20 cellular contexts compared by ENCODE assay signal in the genomic region with DNA sequence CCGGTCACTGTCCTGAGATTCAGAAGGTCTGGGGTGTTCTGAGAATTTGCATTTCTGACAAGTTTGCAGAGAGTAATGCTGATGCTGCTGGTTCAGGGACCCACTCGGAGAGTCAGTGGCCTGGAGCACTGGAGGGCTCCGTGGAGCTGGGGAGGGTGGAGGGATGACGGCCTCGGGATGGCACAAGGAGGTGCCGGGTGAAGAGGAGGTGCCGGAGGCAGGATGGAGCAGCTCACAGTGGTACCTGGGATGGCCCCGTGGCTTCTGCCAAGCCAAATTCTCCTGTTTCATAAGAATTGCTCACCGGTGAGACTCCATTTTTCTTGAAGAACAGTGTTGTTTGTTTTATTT.
A peak's percentile ranks its signal among the peaks of the same experiment; 100 is the strongest.
DNase-seq lines count a peak whose midpoint lies in the region; ATAC-seq lines count a peak whose summit lies in the region.
"Had no signal": no experiment of that assay in that cellular context is flagged by ENCODE, and none has a peak within 500 bp of the region (broad histone marks: within the 10 kb centered on the region; RNA-seq: fewer than 3 reads in every experiment).

No MANE protein-coding gene starts in this region.

- peaks cover 48% of the 10 kb centered on the region for H3K4me1 Mint-ChIP-seq in central memory CD8-positive, alpha-beta T cell
- H3K4me1 Mint-ChIP-seq in immature natural killer cell = peaks cover 28 to 69% of the 10 kb centered on the region in 2 donors

- DNase-seq in G401 (ENCODE audit: low spot score) (peak; percentile 52), immature natural killer cell (no peak), sciatic nerve (ENCODE audit: low spot score) (peak; percentile 42), GOT3 (lab: John Stamatoyannopoulos, UW) (no peak), SW480 (ENCODE audit: low spot score) (no peak)
- no peak for DNase-seq in central memory CD8-positive, alpha-beta T cell (ENCODE audit: low spot score in 2 of 2)
- DNase-seq: activated CD4-positive, alpha-beta T cell treated with anti-CD3 and anti-CD28 coated beads, Interleukin-2, amount 50 U/mL, for 1 hour; Calu3; dermis blood vessel endothelial cell; foreskin melanocyte; NCI-H1436 treated with DMSO at 0.1 percent for 48 hours; NCI-H2171 treated with DMSO at 0.1 percent for 48 hours; NCI-H748 treated with DMSO at 0.1 percent for 48 hours; OCI-M1; SHP77 treated with DMSO at 0.1 percent for 48 hours; tibial artery had no signal

- in situ Hi-C loops in G401 (cut with HindIII; ENCODE audit: low sequenced_read_pairs) = no loop called here

- peak overlapping the region; percentile 33 for H3K27ac Mint-ChIP-seq in central memory CD8-positive, alpha-beta T cell (ENCODE audit: low read depth)
- peak overlapping the region in 4 of 6 donors; percentile 8 to 84 (median 38) for H3K27ac Mint-ChIP-seq in immature natural killer cell
- H3K27ac Mint-ChIP-seq: stimulated activated memory B cell treated with anti-CD40 and anti-IgM and Interleukin-4, amounts not matched to agents 10 μg/mL and 1 μg/mL and 100 μg/mL, for 72 hours had no signal

- H3K27me3 Mint-ChIP-seq in central memory CD8-positive, alpha-beta T cell = no peaks in the 10 kb centered on the region
- no peaks in the 10 kb centered on the region for H3K27me3 Mint-ChIP-seq in immature natural killer cell (ENCODE audit: low read depth in 3 of 3)
- H3K27me3 Mint-ChIP-seq: stimulated activated memory B cell treated with anti-CD40 and anti-IgM and Interleukin-4, amounts not matched to agents 10 μg/mL and 1 μg/mL and 100 μg/mL, for 72 hours had no signal

- intact Hi-C loops in sciatic nerve (cut with DNase I) = no loop called here

- peaks cover 6% of the 10 kb centered on the region for H3K9me3 Mint-ChIP-seq in central memory CD8-positive, alpha-beta T cell
- peaks cover 0 to 5% (median under 1%) of the 10 kb centered on the region in 6 donors for H3K9me3 Mint-ChIP-seq in immature natural killer cell

- H3K36me3 Mint-ChIP-seq in central memory CD8-positive, alpha-beta T cell (ENCODE audit: insufficient read depth) = no peaks in the 10 kb centered on the region
- H3K36me3 Mint-ChIP-seq in immature natural killer cell = peaks cover 10 to 24% (median 12%) of the 10 kb centered on the region in 3 donors

- no peak overlapping the region for H3K4me3 Mint-ChIP-seq in central memory CD8-positive, alpha-beta T cell
- H3K4me3 Mint-ChIP-seq in immature natural killer cell = no peak overlapping the region
- H3K4me3 Mint-ChIP-seq: stimulated activated memory B cell treated with anti-CD40 and anti-IgM and Interleukin-4, amounts not matched to agents 10 μg/mL and 1 μg/mL and 100 μg/mL, for 72 hours had no signal

- ATAC-seq in central memory CD8-positive, alpha-beta T cell (replicated peaks; ENCODE audit: extremely low read depth, poor library complexity, severe bottlenecking) = no peak
- ATAC-seq in sciatic nerve = peak; percentile 29
- ATAC-seq in GM18502 (IDR thresholded peaks at IDR 0.05; ENCODE audit: poor library complexity, unreplicated experiment) = no peak
- ATAC-seq: activated naive CD4-positive, alpha-beta T cell treated with anti-CD3 and anti-CD28 coated beads, Interleukin-2, amount 50 U/mL, for 72 hours; body of pancreas had no signal

Comparison
In these comparisons a context has a peak if more than half of its experiments do, and no peak if none do; other contexts are left out.
1. DNase-seq: peak in G401 (single experiment) and sciatic nerve (single experiment); none in central memory CD8-positive, alpha-beta T cell (0 of 2), immature natural killer cell (0 of 3), GOT3 (single experiment) and SW480 (single experiment).